ENCODE assay signal across 12 cellular contexts in the genomic region with DNA sequence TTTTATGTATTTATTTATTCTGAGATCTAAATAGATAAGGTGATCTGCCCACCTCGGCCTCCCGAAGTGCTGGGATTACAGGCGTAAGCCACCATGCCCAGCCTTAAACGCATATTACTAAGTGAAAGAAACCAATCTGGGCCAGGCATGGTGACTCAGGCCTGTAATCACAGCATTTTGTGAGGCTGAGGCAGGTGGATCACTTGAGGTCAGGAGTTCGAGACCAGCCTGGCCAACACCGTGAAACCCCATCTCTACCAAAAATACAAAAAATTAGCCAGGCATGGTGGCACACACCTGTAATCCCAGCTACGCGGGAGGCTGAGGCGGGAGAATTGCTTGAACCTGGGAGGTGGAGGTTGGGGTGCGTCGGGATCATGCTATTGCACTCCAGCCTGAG. TPM values are rescaled to one million over a fixed set of nuclear protein-coding genes. Genes with fewer than 3 reads are reported as not detected.
"Had no signal": no experiment of that assay in that cellular context is flagged by ENCODE, and none has a peak within 500 bp of the region (broad histone marks: within the 10 kb centered on the region; RNA-seq: fewer than 3 reads in every experiment).

No MANE protein-coding gene starts in this region.

RNA-seq across cellular contexts. Expression of a gene that starts 56.9 kb away (rescaled TPM):
- total RNA-seq: activated B cell treated with CpG ODN at 0.5 μM for 24 hours; activated CD4-positive, alpha-beta memory T cell treated with anti-CD3 and anti-CD28 coated beads for 36 hours; activated CD4-positive, alpha-beta memory T cell treated with anti-CD3 and anti-CD28 coated beads, Interleukin-2, amount 10 ng/mL, durations not matched to agents 7 days and 5 days; activated CD4-positive, alpha-beta T cell treated with anti-CD3 and anti-CD28 coated beads for 36 hours; activated CD4-positive, alpha-beta T cell treated with anti-CD3 and anti-CD28 coated beads, Interleukin-2, amount 10 ng/mL, durations not matched to agents 24 days and 14 days; activated CD4-positive, alpha-beta T cell treated with anti-CD3 and anti-CD28 coated beads, Interleukin-2, amount 10 ng/mL, durations not matched to agents 7 days and 5 days; activated CD8-positive, alpha-beta memory T cell treated with anti-CD3 and anti-CD28 coated beads for 36 hours; activated CD8-positive, alpha-beta memory T cell treated with anti-CD3 and anti-CD28 coated beads, Interleukin-2, amount 10 ng/mL, durations not matched to agents 7 days and 5 days; activated CD8-positive, alpha-beta T cell treated with anti-CD3 and anti-CD28 coated beads for 36 hours; activated CD8-positive, alpha-beta T cell treated with anti-CD3 and anti-CD28 coated beads, Interleukin-2, amount 10 ng/mL, durations not matched to agents 7 days and 5 days; T-helper 1 cell treated with Interleukin-12 subunit alpha and Interleukin-12 subunit beta and Interleukin-4 antibody, amounts not matched to agents 30 ng/mL and 1 ng/mL, for 36 hours; T-helper 2 cell treated with Interferon-gamma antibody and Interleukin-4, amounts not matched to agents 100 ng/mL and 5 ng/mL, for 36 hours had no signal
